ENCODE assay signal across 19 cellular contexts in the genomic region with DNA sequence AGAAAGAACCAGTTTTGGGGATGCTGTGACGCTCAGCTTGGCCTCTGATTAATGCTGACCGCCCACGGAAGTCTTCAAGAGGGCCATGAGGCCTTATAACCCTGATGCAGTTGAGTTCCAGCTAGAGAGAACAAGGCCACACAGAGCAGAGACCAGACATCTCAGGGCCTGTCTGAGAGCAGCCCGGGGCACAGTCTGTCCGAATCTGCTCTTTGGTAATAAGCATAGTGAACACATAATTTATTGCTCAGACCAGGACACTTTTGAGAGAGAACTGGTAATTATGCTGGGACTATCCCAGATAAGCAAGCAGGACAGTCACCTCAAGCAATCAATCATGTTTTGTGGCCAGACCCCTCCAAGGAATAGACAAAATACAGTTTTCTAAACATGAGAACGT.
DNase-seq lines count a peak whose midpoint lies in the region; ATAC-seq and TF ChIP-seq lines count a peak whose summit lies in the region.
"Had no signal": no experiment of that assay in that cellular context is flagged by ENCODE, and none has a peak within 500 bp of the region (broad histone marks: within the 10 kb centered on the region; RNA-seq: fewer than 3 reads in every experiment).

No MANE protein-coding gene starts in this region.

- intact Hi-C loops in lower lobe of right lung (cut with DNase I) = no loop called here
- intact Hi-C loops in activated T-helper 1 cell treated with anti-CD3 and anti-CD28 coated beads, Interleukin-12 subunit alpha, Interleukin-12 subunit beta, Interleukin-2, Interleukin-4 antibody, amounts not matched to agents 30 ng/mL and 10 ng/mL and 1 ng/mL, durations not matched to agents 14 hours and 24 hours and 36 hours (cut with micrococcal nuclease) = no loop called here

- H3K9me3 Mint-ChIP-seq in activated T-helper 17 cell treated with anti-CD3 and anti-CD28 coated beads, Interleukin-2, amount 50 U/mL, for 72 hours = no peaks in the 10 kb centered on the region
- no peaks in the 10 kb centered on the region for H3K9me3 Mint-ChIP-seq in activated T-helper 1 cell treated with anti-CD3 and anti-CD28 coated beads, Interleukin-12 subunit alpha, Interleukin-12 subunit beta, Interleukin-2, Interleukin-4 antibody, amounts not matched to agents 30 ng/mL and 10 ng/mL and 1 ng/mL, durations not matched to agents 14 hours and 24 hours and 36 hours
- H3K9me3 Mint-ChIP-seq: activated T-cell treated with anti-CD3 and anti-CD28 coated beads, Interleukin-2, amount 50 U/mL, for 72 hours; CD4-positive, alpha-beta memory T cell; endodermal cell; H9; stimulated activated effector memory CD8-positive, alpha-beta T cell treated with anti-CD3 and anti-CD28 coated beads, Interleukin-12 subunit alpha, Interleukin-12 subunit beta, amount 100 ng/mL, for 72 hours had no signal

- H3K36me3 Mint-ChIP-seq in activated T-helper 17 cell treated with anti-CD3 and anti-CD28 coated beads, Interleukin-2, amount 50 U/mL, for 72 hours (ENCODE audit: low read depth) = no peaks in the 10 kb centered on the region
- H3K36me3 Mint-ChIP-seq in activated T-helper 1 cell treated with anti-CD3 and anti-CD28 coated beads, Interleukin-12 subunit alpha, Interleukin-12 subunit beta, Interleukin-2, Interleukin-4 antibody, amounts not matched to agents 30 ng/mL and 10 ng/mL and 1 ng/mL, durations not matched to agents 14 hours and 24 hours and 36 hours (ENCODE audit: low read depth) = no peaks in the 10 kb centered on the region
- H3K36me3 Mint-ChIP-seq: CD4-positive, alpha-beta memory T cell; stimulated activated effector memory CD8-positive, alpha-beta T cell treated with anti-CD3 and anti-CD28 coated beads, Interleukin-12 subunit alpha, Interleukin-12 subunit beta, amount 100 ng/mL, for 72 hours had no signal

- no peak overlapping the region for H3K9ac ChIP-seq in stomach smooth muscle (ENCODE audit: low read length in 2 of 2)

- H3K4me3 Mint-ChIP-seq in activated T-helper 17 cell treated with anti-CD3 and anti-CD28 coated beads, Interleukin-2, amount 50 U/mL, for 72 hours = peak overlapping the region; percentile 38
- H3K4me3 Mint-ChIP-seq in activated T-helper 1 cell treated with anti-CD3 and anti-CD28 coated beads, Interleukin-12 subunit alpha, Interleukin-12 subunit beta, Interleukin-2, Interleukin-4 antibody, amounts not matched to agents 30 ng/mL and 10 ng/mL and 1 ng/mL, durations not matched to agents 14 hours and 24 hours and 36 hours = no peak overlapping the region
- H3K4me3 Mint-ChIP-seq: endodermal cell; H9; stimulated activated effector memory CD8-positive, alpha-beta T cell treated with anti-CD3 and anti-CD28 coated beads, Interleukin-12 subunit alpha, Interleukin-12 subunit beta, amount 100 ng/mL, for 72 hours had no signal

- no peaks in the 10 kb centered on the region for H3K4me1 Mint-ChIP-seq in activated T-helper 17 cell treated with anti-CD3 and anti-CD28 coated beads, Interleukin-2, amount 50 U/mL, for 72 hours
- no peaks in the 10 kb centered on the region for H3K4me1 Mint-ChIP-seq in activated T-helper 1 cell treated with anti-CD3 and anti-CD28 coated beads, Interleukin-12 subunit alpha, Interleukin-12 subunit beta, Interleukin-2, Interleukin-4 antibody, amounts not matched to agents 30 ng/mL and 10 ng/mL and 1 ng/mL, durations not matched to agents 14 hours and 24 hours and 36 hours (ENCODE audit: low read depth)
- H3K4me1 Mint-ChIP-seq: CD4-positive, alpha-beta memory T cell; stimulated activated effector memory CD8-positive, alpha-beta T cell treated with anti-CD3 and anti-CD28 coated beads, Interleukin-12 subunit alpha, Interleukin-12 subunit beta, amount 100 ng/mL, for 72 hours had no signal

- no peaks in the 10 kb centered on the region for H3K9me3 ChIP-seq in lower lobe of right lung
- H3K9me3 ChIP-seq in stomach smooth muscle (ENCODE audit: control insufficient read depth in 2 of 2, low read length in 2 of 2) = no peaks in the 10 kb centered on the region

- H3K27ac Mint-ChIP-seq in activated T-helper 17 cell treated with anti-CD3 and anti-CD28 coated beads, Interleukin-2, amount 50 U/mL, for 72 hours = no peak overlapping the region
- no peak overlapping the region for H3K27ac Mint-ChIP-seq in activated T-helper 1 cell treated with anti-CD3 and anti-CD28 coated beads, Interleukin-12 subunit alpha, Interleukin-12 subunit beta, Interleukin-2, Interleukin-4 antibody, amounts not matched to agents 30 ng/mL and 10 ng/mL and 1 ng/mL, durations not matched to agents 14 hours and 24 hours and 36 hours
- H3K27ac Mint-ChIP-seq: CD4-positive, alpha-beta memory T cell; endodermal cell; H9; stimulated activated effector memory CD8-positive, alpha-beta T cell treated with anti-CD3 and anti-CD28 coated beads, Interleukin-12 subunit alpha, Interleukin-12 subunit beta, amount 100 ng/mL, for 72 hours had no signal

- no peak for TF ChIP-seq CTCF in lower lobe of right lung (IDR thresholded peaks at IDR 0.05)

- H3K36me3 ChIP-seq in lower lobe of right lung = no peaks in the 10 kb centered on the region
- H3K36me3 ChIP-seq in stomach smooth muscle (ENCODE audit: control insufficient read depth in 2 of 2, insufficient read depth in 2 of 2, low read length in 2 of 2) = no peaks in the 10 kb centered on the region
- H3K36me3 ChIP-seq: brain microvascular endothelial cell had no signal

- H3K27me3 ChIP-seq in lower lobe of right lung (ENCODE audit: low read depth) (no peaks in the 10 kb centered on the region), stomach smooth muscle (ENCODE audit: control insufficient read depth in 1 of 2, insufficient read depth in 2 of 2, low read length in 2 of 2) (no peaks in the 10 kb centered on the region)
- H3K27me3 ChIP-seq: brain microvascular endothelial cell had no signal

- no peak overlapping the region for H3K4me3 ChIP-seq in lower lobe of right lung
- H3K4me3 ChIP-seq in stomach smooth muscle (ENCODE audit: low read length in 2 of 2) = peak overlapping the region in 1 of 2 donors; percentile 22
- H3K4me3 ChIP-seq: PC-9 had no signal

- DNase-seq in ELF-1 (ENCODE audit: low read depth, low spot score) = peak; percentile 32
- no peak for DNase-seq in lower lobe of right lung
- no peak for DNase-seq in activated T-helper 1 cell treated with anti-CD3 and anti-CD28 coated beads, Interleukin-12 subunit alpha, Interleukin-12 subunit beta, Interleukin-2, Interleukin-4 antibody, amounts not matched to agents 30 ng/mL and 10 ng/mL and 1 ng/mL, durations not matched to agents 14 hours and 24 hours and 36 hours (ENCODE audit: low spot score)
- DNase-seq: activated CD4-positive, alpha-beta T cell treated with anti-CD3 and anti-CD28 coated beads for 4 hours; activated T-cell treated with anti-CD3 and anti-CD28 coated beads, Interleukin-2, amount 50 U/mL, for 72 hours; brain microvascular endothelial cell; CD4-positive, alpha-beta memory T cell; endodermal cell; GDM1; H9; NCI-H446 treated with DMSO at 0.1 percent for 48 hours; stimulated activated CD4-positive, alpha-beta T cell treated with anti-CD3 and anti-CD28 coated beads, Interleukin-2, amount 100 ng/mL, for 48 hours had no signal

- H3K4me1 ChIP-seq in lower lobe of right lung (peaks cover 54% of the 10 kb centered on the region), stomach smooth muscle (ENCODE audit: control insufficient read depth, insufficient read depth, low read length) (peaks cover 26% of the 10 kb centered on the region)

- peak overlapping the region; percentile 41 for H3K27ac ChIP-seq in lower lobe of right lung
- peak overlapping the region; percentile 24 for H3K27ac ChIP-seq in stomach smooth muscle (ENCODE audit: low read length)
- H3K27ac ChIP-seq: brain microvascular endothelial cell, PC-9 had no signal

- H3K27me3 Mint-ChIP-seq in activated T-helper 17 cell treated with anti-CD3 and anti-CD28 coated beads, Interleukin-2, amount 50 U/mL, for 72 hours = no peaks in the 10 kb centered on the region
- peaks cover 8% of the 10 kb centered on the region for H3K27me3 Mint-ChIP-seq in activated T-helper 1 cell treated with anti-CD3 and anti-CD28 coated beads, Interleukin-12 subunit alpha, Interleukin-12 subunit beta, Interleukin-2, Interleukin-4 antibody, amounts not matched to agents 30 ng/mL and 10 ng/mL and 1 ng/mL, durations not matched to agents 14 hours and 24 hours and 36 hours (ENCODE audit: insufficient read depth)

- no peak for ATAC-seq in activated T-helper 17 cell treated with anti-CD3 and anti-CD28 coated beads, Interleukin-2, amount 50 U/mL, for 72 hours (replicated peaks)
- ATAC-seq in lower lobe of right lung (no peak), GM18909 (IDR thresholded peaks at IDR 0.05; ENCODE audit: poor library complexity, unreplicated experiment) (no peak), HG02623 (IDR thresholded peaks at IDR 0.05; ENCODE audit: unreplicated experiment) (no peak), HG03159 (IDR thresholded peaks at IDR 0.05; ENCODE audit: unreplicated experiment) (no peak)
- ATAC-seq: stimulated activated effector memory CD8-positive, alpha-beta T cell treated with anti-CD3 and anti-CD28 coated beads, Interleukin-12 subunit alpha, Interleukin-12 subunit beta, amount 100 ng/mL, for 72 hours had no signal
